ENCODE assay signal across 8 cellular contexts in genomic region chr6:5030596-5031136, GRCh38. TPM values are rescaled to one million over a fixed set of nuclear protein-coding genes. Genes with fewer than 3 reads are reported as not detected.
A peak's percentile ranks its signal among the peaks of the same experiment; 100 is the strongest.
DNase-seq lines count a peak whose midpoint lies in the region; ATAC-seq, FAIRE-seq and TF ChIP-seq lines count a peak whose summit lies in the region.

No MANE protein-coding gene starts in this region.

- ATAC-seq in GM18861 (IDR thresholded peaks at IDR 0.05; ENCODE audit: unreplicated experiment) (peak; percentile 90), HG03095 (IDR thresholded peaks at IDR 0.05; ENCODE audit: unreplicated experiment) (peak; percentile 93), WTC11 (peak; percentile 73), left colon (peak; percentile 66)

- intact Hi-C loops in left colon (cut with DNase I, micrococcal nuclease) = no loop called here

- no peaks in the 10 kb centered on the region for H3K36me3 ChIP-seq in bronchial epithelial cell (ENCODE audit: control insufficient read depth, insufficient read depth, low read length)

- H3K9me3 Mint-ChIP-seq in WTC11 = no peaks in the 10 kb centered on the region

- H3K4me1 Mint-ChIP-seq in WTC11 = peaks cover 46% of the 10 kb centered on the region

- no peak overlapping the region for H3K4me3 Mint-ChIP-seq in WTC11

- no peak overlapping the region for H3K4me3 ChIP-seq in bronchial epithelial cell (ENCODE audit: low read depth, low read length)

- TF ChIP-seq CTCF in WTC11 (IDR thresholded peaks at IDR 0.05) (peak; percentile 72), bronchial epithelial cell (IDR thresholded peaks at IDR 0.05; ENCODE audit: insufficient read depth, low read length, severe bottlenecking) (peak; percentile 68)

- H3K27ac Mint-ChIP-seq in WTC11 = no peak overlapping the region

- no peak for FAIRE-seq in bronchial epithelial cell (lab: Jason Lieb, UNC)

- no peaks in the 10 kb centered on the region for H3K36me3 Mint-ChIP-seq in WTC11

- peaks cover 7% of the 10 kb centered on the region for H3K27me3 Mint-ChIP-seq in WTC11 (ENCODE audit: low read depth)

- H3K27me3 ChIP-seq in bronchial epithelial cell (ENCODE audit: control insufficient read depth, insufficient read depth, low read length) = no peaks in the 10 kb centered on the region

- POLR2A ChIA-PET in WTC11 (lab: Charles Lee) = interaction anchor here (0.8 to 1.1 kb wide), 2 partner anchors 50 to 119 kb away, joined by 3 to 6 read pairs; no protein-coding TSS in a partner anchor

- DNase-seq in AG08395 (ENCODE audit: low spot score) (peak; percentile 75), NCI-H2171 (lab: John Stamatoyannopoulos, UW) (peak; percentile 55), WTC11 (ENCODE audit: low spot score) (peak; percentile 93), bronchial epithelial cell (ENCODE audit: low read depth) (peak; percentile 63), left colon (peak; percentile 81 to 82)
- DNase-seq in stimulated activated CD4-positive, alpha-beta T cell treated with anti-CD3 and anti-CD28 coated beads, TNF-alpha, amount 100 ng/mL, for 24 hours (ENCODE audit: low read depth in 3 of 3) = peak; percentile 51 to 80 (median 59)

- CTCF ChIA-PET in WTC11 (lab: Charles Lee) = interaction anchor here (0.6 to 2.2 kb wide), 44 partner anchors 9 to 805 kb away, joined by 3 to 20 read pairs (median 4); partner anchors contain the start of genes PPP1R3G and RPP40

TF ChIP-seq in WTC11, 78 proteins besides CTCF, POLR2A, EP300 and RAD21 (continues in another document):
- TF ChIP-seq IRF2 (CRISPR knock-in tag; IDR thresholded peaks at IDR 0.05; ENCODE audit: borderline replicate concordance, low read depth) (no peak), MAX (CRISPR knock-in tag; IDR thresholded peaks at IDR 0.05) (peak; percentile 86), USF2 (CRISPR knock-in tag; IDR thresholded peaks at IDR 0.05) (peak; percentile 75), ZSCAN18 (CRISPR knock-in tag; IDR thresholded peaks at IDR 0.05) (0 out of 2 replicates have a peak, but pooled peaks have one; percentile 59), RORB (CRISPR knock-in tag; IDR thresholded peaks at IDR 0.05) (no peak), SP1 (CRISPR knock-in tag; conservative IDR thresholded peaks at IDR 0.05) (peak; percentile 47; the same call in 1 of the 2 replicates), ZNF532 (CRISPR knock-in tag; IDR thresholded peaks at IDR 0.05; ENCODE audit: borderline replicate concordance) (peak; percentile 59; the same call in 1 of the 2 replicates), ETV6 (CRISPR knock-in tag; IDR thresholded peaks at IDR 0.05) (0 out of 2 replicates have a peak, but pooled peaks have one; percentile 45), HMGXB4 (CRISPR knock-in tag; IDR thresholded peaks at IDR 0.05) (peak; percentile 35; the same call in 1 of the 2 replicates), KAT7 (CRISPR knock-in tag; IDR thresholded peaks at IDR 0.05; ENCODE audit: borderline replicate concordance) (no peak), SMAD3 (CRISPR knock-in tag; IDR thresholded peaks at IDR 0.05; ENCODE audit: borderline replicate concordance) (0 out of 2 replicates have a peak, but pooled peaks have one; percentile 55), USF1 (CRISPR knock-in tag; IDR thresholded peaks at IDR 0.05) (peak; percentile 73; the same call in 1 of the 2 replicates), CREM (CRISPR knock-in tag; IDR thresholded peaks at IDR 0.05) (0 out of 2 replicates have a peak, but pooled peaks have one; percentile 52)

RNA-seq across cellular contexts. Expression of gene RPP40, which starts 26.8 kb away (rescaled TPM):
- total RNA-seq in WTC11 (2021) (10.1 to 12.2 TPM (median 10.9 TPM) in 3 replicates), bronchial epithelial cell (7.7 and 10.3 TPM in 2 replicates), left colon (1 to 10 TPM; 3.3 to 3.4 TPM)

RNA-seq across cellular contexts. Expression of gene PPP1R3G, which starts 54.5 kb away (rescaled TPM):
- 0.15 to 0.48 TPM (median 0.48 TPM) in 3 replicates for total RNA-seq in WTC11 (2021)
- total RNA-seq in bronchial epithelial cell = 1.8 and 1.9 TPM in 2 replicates
- total RNA-seq in left colon = 1 to 10 TPM in 1 of 2 donors, under 1 TPM in 1; 0.98 to 1.6 TPM
